ENCODE assay signal across 1 cellular context in the genomic region with DNA sequence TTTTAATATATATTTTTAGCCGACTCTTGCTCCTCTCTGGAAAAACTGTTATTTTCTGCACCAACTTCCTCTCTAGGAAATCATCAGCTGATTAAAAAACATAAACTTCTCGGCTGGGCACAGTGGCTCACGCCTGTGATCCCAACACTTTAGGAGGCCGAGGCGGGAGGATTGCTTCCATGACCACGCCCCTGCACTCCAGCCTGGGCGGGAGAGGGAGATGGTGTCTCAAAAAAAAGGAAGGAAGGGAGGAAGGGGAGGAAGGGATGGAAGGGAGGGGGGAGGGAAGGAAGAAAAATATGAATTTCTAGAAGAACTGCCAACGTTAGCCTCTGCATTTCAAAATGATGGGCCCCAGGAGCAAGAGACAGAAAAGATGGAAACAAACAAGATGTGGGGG.
TF ChIP-seq lines count a peak whose summit lies in the region.

No MANE protein-coding gene starts in this region.

TF ChIP-seq in K562, 482 proteins besides CTCF, POLR2A, EP300 and RAD21:
- TF ChIP-seq ZNF263 (CRISPR knock-in tag; IDR thresholded peaks at IDR 0.05; ENCODE audit: borderline replicate concordance) (peak; percentile 45; the same call in 1 of the 2 replicates), CREBBP (IDR thresholded peaks at IDR 0.05; ENCODE audit: low read depth, low read length) (no peak), TCF7 (IDR thresholded peaks at IDR 0.05; ENCODE audit: borderline replicate concordance) (no peak), ZNF133 (CRISPR knock-in tag; IDR thresholded peaks at IDR 0.05) (no peak), IRF2 (CRISPR knock-in tag; IDR thresholded peaks at IDR 0.05) (no peak), E2F1 (CRISPR knock-in tag; IDR thresholded peaks at IDR 0.05) (no peak)
